In the genomic region with DNA sequence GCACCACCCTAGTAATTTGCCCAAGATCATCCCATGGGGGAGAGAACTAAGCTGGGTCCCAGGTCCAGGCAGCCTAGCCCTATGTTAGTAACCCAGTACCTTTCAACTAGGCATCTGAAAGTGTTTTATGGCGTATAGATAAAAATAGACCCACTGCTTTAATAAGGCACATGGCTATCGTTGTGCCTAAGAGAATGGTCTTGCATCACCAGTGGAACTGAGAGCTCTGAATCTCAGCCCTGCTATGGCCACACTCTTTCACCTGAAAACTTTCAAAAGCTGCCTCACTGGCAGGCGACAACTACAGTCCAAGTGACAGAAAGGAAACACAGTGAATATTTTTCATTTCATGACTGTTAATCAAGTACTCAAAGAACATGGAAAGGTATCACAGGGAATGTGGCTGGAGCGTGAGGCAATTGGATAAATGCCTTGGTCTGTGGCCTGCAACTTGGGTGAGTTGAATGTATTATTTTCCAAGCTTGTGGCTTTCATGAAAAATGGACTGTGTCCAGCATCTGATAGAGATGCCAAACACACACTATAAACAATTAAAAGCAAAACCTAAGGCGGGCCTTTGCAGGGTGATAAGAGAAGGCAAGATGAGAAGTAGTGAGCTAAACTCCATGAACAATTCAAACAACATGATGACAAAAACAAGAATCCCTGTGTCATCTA, we compare ENCODE assay signal across 20 cellular contexts.
"Had no signal": no experiment of that assay in that cellular context is flagged by ENCODE, and none has a peak within 500 bp of the region (broad histone marks: within the 10 kb centered on the region; RNA-seq: fewer than 3 reads in every experiment).

No MANE protein-coding gene starts in this region.

- H3K9ac ChIP-seq: parathyroid adenoma had no signal

- H3K79me2 ChIP-seq: hepatocyte, parathyroid adenoma had no signal

- H3K4me3 Mint-ChIP-seq: activated B cell treated with CpG ODN at 0.5 μM for 24 hours; activated CD8-positive, alpha-beta T cell treated with anti-CD3 and anti-CD28 coated beads for 36 hours; activated naive CD4-positive, alpha-beta T cell treated with anti-CD3 and anti-CD28 coated beads, Interleukin-2, amount 50 U/mL, for 24 hours; brain; naive B cell; stimulated activated memory B cell treated with anti-CD40 and anti-IgM and Interleukin-4, amounts not matched to agents 10 μg/mL and 1 μg/mL and 100 μg/mL, for 72 hours had no signal

- H3K9me3 Mint-ChIP-seq: activated B cell treated with CpG ODN at 0.5 μM for 24 hours; activated CD8-positive, alpha-beta T cell treated with anti-CD3 and anti-CD28 coated beads for 36 hours; activated naive CD4-positive, alpha-beta T cell treated with anti-CD3 and anti-CD28 coated beads, Interleukin-2, amount 50 U/mL, for 24 hours; naive B cell; stimulated activated memory B cell treated with anti-CD40 and anti-IgM and Interleukin-4, amounts not matched to agents 10 μg/mL and 1 μg/mL and 100 μg/mL, for 72 hours had no signal

- DNase-seq: activated B cell treated with CpG ODN at 0.5 μM for 24 hours; activated CD4-positive, alpha-beta T cell treated with anti-CD3 and anti-CD28 coated beads for 48 hours; activated CD8-positive, alpha-beta T cell treated with anti-CD3 and anti-CD28 coated beads for 36 hours; activated effector memory CD4-positive, alpha-beta T cell treated with anti-CD3 and anti-CD28 coated beads, Interleukin-2, amount 50 U/mL, for 16 hours; activated T-cell treated with anti-CD3 and anti-CD28 coated beads, Interleukin-2, amount 50 U/mL, for 48 hours; adrenal gland; central memory CD4-positive, alpha-beta T cell; colonic mucosa; mammary epithelial cell; naive B cell; retina; thyroid gland had no signal

- H2AFZ ChIP-seq: hepatocyte, parathyroid adenoma had no signal

- H3K27ac Mint-ChIP-seq: activated B cell treated with CpG ODN at 0.5 μM for 24 hours; activated CD8-positive, alpha-beta T cell treated with anti-CD3 and anti-CD28 coated beads for 36 hours; activated naive CD4-positive, alpha-beta T cell treated with anti-CD3 and anti-CD28 coated beads, Interleukin-2, amount 50 U/mL, for 24 hours; naive B cell; stimulated activated memory B cell treated with anti-CD40 and anti-IgM and Interleukin-4, amounts not matched to agents 10 μg/mL and 1 μg/mL and 100 μg/mL, for 72 hours had no signal

- H3K4me3 ChIP-seq: adrenal gland, colonic mucosa, esophagus muscularis mucosa, hepatocyte, thyroid gland had no signal

- H3K27ac ChIP-seq: adrenal gland, colonic mucosa, esophagus muscularis mucosa, hepatocyte, neutrophil, parathyroid adenoma, thyroid gland had no signal

- H3K4me1 ChIP-seq: adrenal gland, colonic mucosa, parathyroid adenoma, thyroid gland had no signal

- ATAC-seq: activated CD8-positive, alpha-beta T cell treated with anti-CD3 and anti-CD28 coated beads for 36 hours; left lobe of liver; stimulated activated memory B cell treated with anti-CD40 and anti-IgM and Interleukin-4, amounts not matched to agents 10 μg/mL and 1 μg/mL and 100 μg/mL, for 72 hours had no signal

- H3K27me3 ChIP-seq: adrenal gland, colonic mucosa, thyroid gland had no signal

- H3K9me3 ChIP-seq: adrenal gland, colonic mucosa, esophagus muscularis mucosa, neutrophil, thyroid gland had no signal

- H3K4me2 ChIP-seq: hepatocyte had no signal

- H3K36me3 Mint-ChIP-seq: activated naive CD4-positive, alpha-beta T cell treated with anti-CD3 and anti-CD28 coated beads, Interleukin-2, amount 50 U/mL, for 24 hours; brain; naive B cell; stimulated activated memory B cell treated with anti-CD40 and anti-IgM and Interleukin-4, amounts not matched to agents 10 μg/mL and 1 μg/mL and 100 μg/mL, for 72 hours had no signal

- H3K27me3 Mint-ChIP-seq: activated B cell treated with CpG ODN at 0.5 μM for 24 hours; activated CD8-positive, alpha-beta T cell treated with anti-CD3 and anti-CD28 coated beads for 36 hours; activated naive CD4-positive, alpha-beta T cell treated with anti-CD3 and anti-CD28 coated beads, Interleukin-2, amount 50 U/mL, for 24 hours; stimulated activated memory B cell treated with anti-CD40 and anti-IgM and Interleukin-4, amounts not matched to agents 10 μg/mL and 1 μg/mL and 100 μg/mL, for 72 hours had no signal

- H3K36me3 ChIP-seq: adrenal gland, colonic mucosa, esophagus muscularis mucosa, neutrophil, thyroid gland had no signal
